Comparison of ENCODE assay signal across 25 cellular contexts in genomic region chr5:135388860-135389435, GRCh38. TPM values are rescaled to one million over a fixed set of nuclear protein-coding genes. Genes with fewer than 3 reads are reported as not detected.
"Had no signal": no experiment of that assay in that cellular context is flagged by ENCODE, and none has a peak within 500 bp of the region (broad histone marks: within the 10 kb centered on the region; RNA-seq: fewer than 3 reads in every experiment).

No MANE protein-coding gene starts in this region.

- H3K4me3 Mint-ChIP-seq: activated CD4-positive, alpha-beta T cell treated with anti-CD3 and anti-CD28 coated beads for 36 hours; activated CD8-positive, alpha-beta memory T cell treated with anti-CD3 and anti-CD28 coated beads, Interleukin-2, amount 10 ng/mL, durations not matched to agents 7 days and 5 days; activated naive CD4-positive, alpha-beta T cell treated with anti-CD3 and anti-CD28 coated beads, Interleukin-2, amount 10 ng/mL, durations not matched to agents 7 days and 5 days; stimulated activated memory B cell treated with anti-CD40 and anti-IgM and Interleukin-4, amounts not matched to agents 10 μg/mL and 1 μg/mL and 100 μg/mL, for 72 hours; T-helper 2 cell treated with Interferon-gamma antibody and Interleukin-4, amounts not matched to agents 5 μg/mL and 100 μg/mL, for 36 hours; WTC11 had no signal

- H3K27me3 ChIP-seq: ascending aorta, right lobe of liver had no signal

- DNase-seq: activated CD4-positive, alpha-beta T cell treated with anti-CD3 and anti-CD28 coated beads for 36 hours; activated CD4-positive, alpha-beta T cell treated with anti-CD3 and anti-CD28 coated beads, Interleukin-2, amount 50 U/mL, for 48 hours; activated CD8-positive, alpha-beta memory T cell treated with anti-CD3 and anti-CD28 coated beads, Interleukin-2, amount 10 ng/mL, durations not matched to agents 7 days and 5 days; activated naive CD4-positive, alpha-beta T cell treated with anti-CD3 and anti-CD28 coated beads, Interleukin-2, amount 10 ng/mL, durations not matched to agents 7 days and 5 days; dermis blood vessel endothelial cell; effector memory CD4-positive, alpha-beta T cell; foreskin fibroblast; hippocampal formation; left colon; lower lobe of right lung; naive thymus-derived CD8-positive, alpha-beta T cell; right lobe of liver; stimulated activated CD4-positive, alpha-beta T cell treated with anti-CD3 and anti-CD28 coated beads, Interleukin-4, amount 100 ng/mL, for 4 hours had no signal

- H3K27ac ChIP-seq: ascending aorta, lower lobe of right lung, parathyroid adenoma, right lobe of liver, thoracic aorta had no signal

- ATAC-seq: activated CD4-positive, alpha-beta T cell treated with anti-CD3 and anti-CD28 coated beads for 36 hours; activated CD8-positive, alpha-beta memory T cell treated with anti-CD3 and anti-CD28 coated beads, Interleukin-2, amount 10 ng/mL, durations not matched to agents 7 days and 5 days; left colon; lower lobe of right lung; naive thymus-derived CD8-positive, alpha-beta T cell; right lobe of liver; stimulated activated memory B cell treated with anti-CD40 and anti-IgM and Interleukin-4, amounts not matched to agents 10 μg/mL and 1 μg/mL and 100 μg/mL, for 72 hours; WTC11 had no signal

- H3K4me1 ChIP-seq: parathyroid adenoma had no signal

- H3K27ac Mint-ChIP-seq: T-helper 2 cell treated with Interferon-gamma antibody and Interleukin-4, amounts not matched to agents 5 μg/mL and 100 μg/mL, for 36 hours; WTC11 had no signal

- H3K4me3 ChIP-seq: ascending aorta, lower lobe of right lung, right lobe of liver, thoracic aorta had no signal

- H3K9me3 Mint-ChIP-seq: activated naive CD4-positive, alpha-beta T cell treated with anti-CD3 and anti-CD28 coated beads, Interleukin-2, amount 10 ng/mL, durations not matched to agents 7 days and 5 days; naive thymus-derived CD8-positive, alpha-beta T cell; stimulated activated memory B cell treated with anti-CD40 and anti-IgM and Interleukin-4, amounts not matched to agents 10 μg/mL and 1 μg/mL and 100 μg/mL, for 72 hours; T-helper 2 cell treated with Interferon-gamma antibody and Interleukin-4, amounts not matched to agents 5 μg/mL and 100 μg/mL, for 36 hours; WTC11 had no signal

- H3K9me3 ChIP-seq: ascending aorta, lower lobe of right lung, right lobe of liver, thoracic aorta had no signal

- H3K27me3 Mint-ChIP-seq: activated CD4-positive, alpha-beta T cell treated with anti-CD3 and anti-CD28 coated beads for 36 hours; activated CD8-positive, alpha-beta memory T cell treated with anti-CD3 and anti-CD28 coated beads, Interleukin-2, amount 10 ng/mL, durations not matched to agents 7 days and 5 days; activated naive CD4-positive, alpha-beta T cell treated with anti-CD3 and anti-CD28 coated beads, Interleukin-2, amount 10 ng/mL, durations not matched to agents 7 days and 5 days; naive thymus-derived CD8-positive, alpha-beta T cell; stimulated activated memory B cell treated with anti-CD40 and anti-IgM and Interleukin-4, amounts not matched to agents 10 μg/mL and 1 μg/mL and 100 μg/mL, for 72 hours had no signal

RNA-seq across cellular contexts. Expression of gene DCANP1, which starts 58.2 kb away (rescaled TPM):
- total RNA-seq: activated CD4-positive, alpha-beta T cell treated with anti-CD3 and anti-CD28 coated beads for 36 hours; activated CD8-positive, alpha-beta memory T cell treated with anti-CD3 and anti-CD28 coated beads, Interleukin-2, amount 10 ng/mL, durations not matched to agents 7 days and 5 days; ascending aorta; bronchial epithelial cell; cerebellum; dermis blood vessel endothelial cell; endothelial cell of umbilical vein; lower lobe of right lung; mesenteric fat pad; naive thymus-derived CD8-positive, alpha-beta T cell; right lobe of liver; thoracic aorta; ureter; WTC11 had no signal
- polyA plus RNA-seq: adipose tissue; endothelial cell of umbilical vein; naive thymus-derived CD8-positive, alpha-beta T cell had no signal
